8 cellular contexts compared by ENCODE assay signal in the genomic region with DNA sequence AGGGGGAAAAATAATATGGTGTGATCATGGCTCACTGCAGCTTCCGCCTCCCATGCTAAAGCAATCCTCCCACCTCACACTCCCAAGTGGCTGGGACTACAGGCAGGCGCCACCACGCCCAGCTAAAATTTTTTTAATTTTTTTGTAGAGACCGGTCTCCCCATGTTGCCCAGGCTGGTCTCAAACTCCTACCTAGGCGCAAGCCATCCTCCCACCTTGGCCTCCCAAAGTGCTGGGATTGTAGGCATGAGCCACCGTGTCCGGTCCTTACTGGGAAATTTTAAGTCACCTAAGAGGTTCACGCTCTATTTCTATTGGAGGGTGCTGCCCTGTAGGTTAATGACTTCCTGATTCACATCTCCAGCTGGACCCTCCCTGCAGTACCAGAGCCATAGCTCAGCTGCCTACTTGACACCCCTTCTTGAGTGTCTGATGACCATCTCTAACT. TPM values are rescaled to one million over a fixed set of nuclear protein-coding genes. Genes with fewer than 3 reads are reported as not detected.
DNase-seq lines count a peak whose midpoint lies in the region; ATAC-seq and TF ChIP-seq lines count a peak whose summit lies in the region.

No MANE protein-coding gene starts in this region.

- peak overlapping the region; percentile 36 for H3K27ac ChIP-seq in 22Rv1

- peak overlapping the region; percentile 98 for H3K4me3 Mint-ChIP-seq in HFFc6
- H3K4me3 Mint-ChIP-seq in activated CD8-positive, alpha-beta T cell treated with anti-CD3 and anti-CD28 coated beads, Interleukin-2, amount 10 ng/mL, durations not matched to agents 7 days and 5 days: peak overlapping the region; percentile 91
- H3K4me3 Mint-ChIP-seq in stimulated activated memory B cell treated with anti-CD40 and anti-IgM and Interleukin-4, amounts not matched to agents 10 μg/mL and 1 μg/mL and 100 μg/mL, for 72 hours: peak overlapping the region; percentile 99

- CTCF ChIA-PET in activated CD8-positive, alpha-beta T cell treated with anti-CD3 and anti-CD28 coated beads, Interleukin-2, amount 10 ng/mL, durations not matched to agents 7 days and 5 days (lab: Charles Lee): interaction anchor here (0.7 to 1.6 kb wide), 3 partner anchors 10 to 559 kb away, joined by 3 to 8 read pairs (median 3); no protein-coding TSS in a partner anchor

- H3K9me3 Mint-ChIP-seq in HFFc6: no peaks in the 10 kb centered on the region
- no peaks in the 10 kb centered on the region for H3K9me3 Mint-ChIP-seq in activated CD8-positive, alpha-beta T cell treated with anti-CD3 and anti-CD28 coated beads, Interleukin-2, amount 10 ng/mL, durations not matched to agents 7 days and 5 days (ENCODE audit: insufficient read depth)
- H3K9me3 Mint-ChIP-seq in stimulated activated memory B cell treated with anti-CD40 and anti-IgM and Interleukin-4, amounts not matched to agents 10 μg/mL and 1 μg/mL and 100 μg/mL, for 72 hours: no peaks in the 10 kb centered on the region

- no peak for TF ChIP-seq CTCF in 22Rv1 (IDR thresholded peaks at IDR 0.05)
- TF ChIP-seq CTCF in HFFc6 (IDR thresholded peaks at IDR 0.05): no peak

- peaks cover 40% of the 10 kb centered on the region for H3K4me1 Mint-ChIP-seq in HFFc6 (ENCODE audit: low read depth)
- H3K4me1 Mint-ChIP-seq in activated CD8-positive, alpha-beta T cell treated with anti-CD3 and anti-CD28 coated beads, Interleukin-2, amount 10 ng/mL, durations not matched to agents 7 days and 5 days (ENCODE audit: low read depth): peaks cover 31% of the 10 kb centered on the region
- peaks cover 57% of the 10 kb centered on the region for H3K4me1 Mint-ChIP-seq in stimulated activated memory B cell treated with anti-CD40 and anti-IgM and Interleukin-4, amounts not matched to agents 10 μg/mL and 1 μg/mL and 100 μg/mL, for 72 hours

- peak; percentile 21 for ATAC-seq in activated CD8-positive, alpha-beta T cell treated with anti-CD3 and anti-CD28 coated beads, Interleukin-2, amount 10 ng/mL, durations not matched to agents 7 days and 5 days
- no peak for ATAC-seq in stimulated activated memory B cell treated with anti-CD40 and anti-IgM and Interleukin-4, amounts not matched to agents 10 μg/mL and 1 μg/mL and 100 μg/mL, for 72 hours
- ATAC-seq in HG02759 (IDR thresholded peaks at IDR 0.05; ENCODE audit: unreplicated experiment) (no peak), HG02588 (IDR thresholded peaks at IDR 0.05; ENCODE audit: unreplicated experiment) (no peak)

- peak overlapping the region; percentile 100 for H3K4me3 ChIP-seq in iPS-11a (ENCODE audit: low read depth, low read length)

- H3K27ac Mint-ChIP-seq in HFFc6: peak overlapping the region; percentile 87
- peak overlapping the region; percentile 92 for H3K27ac Mint-ChIP-seq in activated CD8-positive, alpha-beta T cell treated with anti-CD3 and anti-CD28 coated beads, Interleukin-2, amount 10 ng/mL, durations not matched to agents 7 days and 5 days
- H3K27ac Mint-ChIP-seq in stimulated activated memory B cell treated with anti-CD40 and anti-IgM and Interleukin-4, amounts not matched to agents 10 μg/mL and 1 μg/mL and 100 μg/mL, for 72 hours: peak overlapping the region; percentile 94

- DNase-seq in HFFc6 (no peak), NCI-H187 (lab: John Stamatoyannopoulos, UW) (no peak)
- no peak for DNase-seq in activated CD8-positive, alpha-beta T cell treated with anti-CD3 and anti-CD28 coated beads, Interleukin-2, amount 10 ng/mL, durations not matched to agents 7 days and 5 days

- H3K27me3 Mint-ChIP-seq in HFFc6 (ENCODE audit: insufficient read depth): no peaks in the 10 kb centered on the region; the same call in 1 of the 2 replicates
- H3K27me3 Mint-ChIP-seq in activated CD8-positive, alpha-beta T cell treated with anti-CD3 and anti-CD28 coated beads, Interleukin-2, amount 10 ng/mL, durations not matched to agents 7 days and 5 days (ENCODE audit: low read depth): no peaks in the 10 kb centered on the region
- no peaks in the 10 kb centered on the region for H3K27me3 Mint-ChIP-seq in stimulated activated memory B cell treated with anti-CD40 and anti-IgM and Interleukin-4, amounts not matched to agents 10 μg/mL and 1 μg/mL and 100 μg/mL, for 72 hours

- peaks cover 10% of the 10 kb centered on the region for H3K36me3 Mint-ChIP-seq in HFFc6 (ENCODE audit: low read depth)
- peaks cover 4% of the 10 kb centered on the region for H3K36me3 Mint-ChIP-seq in activated CD8-positive, alpha-beta T cell treated with anti-CD3 and anti-CD28 coated beads, Interleukin-2, amount 10 ng/mL, durations not matched to agents 7 days and 5 days (ENCODE audit: low read depth)
- peaks cover 2% of the 10 kb centered on the region for H3K36me3 Mint-ChIP-seq in stimulated activated memory B cell treated with anti-CD40 and anti-IgM and Interleukin-4, amounts not matched to agents 10 μg/mL and 1 μg/mL and 100 μg/mL, for 72 hours

- POLR2A ChIA-PET in activated CD8-positive, alpha-beta T cell treated with anti-CD3 and anti-CD28 coated beads, Interleukin-2, amount 10 ng/mL, durations not matched to agents 7 days and 5 days (lab: Charles Lee): interaction anchor here (0.6 to 1.4 kb wide), 11 partner anchors 9 to 710 kb away, joined by 3 to 8 read pairs (median 4); a partner anchor contains a TSS

RNA-seq across cellular contexts. Expression of a gene that starts 0.6 kb away (rescaled TPM):
- total RNA-seq in HFFc6 (2021; fragmentation: NEBNext Ultra II Directional; extraction: Animal tissue kit (Norgen Biotek cat#: 25700)): 10 to 100 TPM; 22.8 to 28.4 (median 25.0) TPM
- 10 to 100 TPM; 32.9 to 37.5 TPM for total RNA-seq in activated CD8-positive, alpha-beta T cell treated with anti-CD3 and anti-CD28 coated beads, Interleukin-2, amount 10 ng/mL, durations not matched to agents 7 days and 5 days

RNA-seq across cellular contexts. Expression of a gene that starts 41.6 kb away (rescaled TPM):
- total RNA-seq in HFFc6 (2021; fragmentation: NEBNext Ultra II Directional; extraction: Animal tissue kit (Norgen Biotek cat#: 25700)): 10 to 100 TPM; 13.9 to 22.2 (median 20.9) TPM
- 10 to 100 TPM; 13.1 to 13.4 TPM for total RNA-seq in activated CD8-positive, alpha-beta T cell treated with anti-CD3 and anti-CD28 coated beads, Interleukin-2, amount 10 ng/mL, durations not matched to agents 7 days and 5 days
